ENCODE assay signal across 7 cellular contexts in the genomic region with DNA sequence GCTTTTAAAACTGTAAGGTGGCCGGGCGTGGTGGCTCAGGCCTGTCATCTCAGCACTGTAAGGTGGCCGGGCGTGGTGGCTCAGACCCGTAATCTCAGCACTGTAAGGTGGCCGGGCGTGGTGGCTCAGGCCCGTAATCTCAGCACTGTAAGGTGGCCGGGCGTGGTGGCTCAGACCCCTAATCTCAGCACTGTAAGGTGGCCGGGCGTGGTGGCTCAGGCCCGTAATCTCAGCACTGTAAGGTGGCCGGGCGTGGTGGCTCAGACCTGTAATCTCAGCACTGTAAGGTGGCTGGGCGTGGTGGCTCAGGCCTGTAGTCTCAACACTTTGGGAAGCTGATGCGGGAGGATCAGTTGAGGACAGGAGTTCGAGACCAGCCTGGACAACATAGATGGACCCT. TPM values are rescaled to one million over a fixed set of nuclear protein-coding genes. Genes with fewer than 3 reads are reported as not detected.
A peak's percentile ranks its signal among the peaks of the same experiment; 100 is the strongest.
DNase-seq lines count a peak whose midpoint lies in the region; ATAC-seq and TF ChIP-seq lines count a peak whose summit lies in the region.
"Not testable (repeated sequence)": the region's sequence is repeated elsewhere in the genome, so short reads cannot be mapped to it uniquely, and the experiment has no call there.

No MANE protein-coding gene starts in this region.

- intact Hi-C loops in breast epithelium (cut with DNase I; ENCODE audit: low total_unique reads); left ventricle myocardium superior (cut with micrococcal nuclease); ovary (cut with DNase I); stomach (cut with DNase I; ENCODE audit: low total_unique reads): not testable (repeated sequence)

- whole genome bisulfite sequencing in ovary, 3 donors, result 88 to 91% (median 89%) methylated on average over 18 of the region's 18 CpGs
- 42 to 66% (median 60%) methylated on average over 15 to 18 of the region's 18 CpGs for WGBS in stomach, 5 donors

- H3K4me1 Mint-ChIP-seq in HFFc6 (ENCODE audit: low read depth) (peaks cover 47% of the 10 kb centered on the region), type B pancreatic cell (ENCODE audit: unreplicated experiment) (peaks cover 40% of the 10 kb centered on the region)
- peaks cover 60% of the 10 kb centered on the region for H3K4me1 Mint-ChIP-seq in activated T-cell treated with anti-CD3 and anti-CD28 coated beads, Interleukin-2, amount 50 U/mL, for 72 hours (ENCODE audit: low read depth)

- not testable (repeated sequence) for H3K4me3 Mint-ChIP-seq in HFFc6; activated T-cell treated with anti-CD3 and anti-CD28 coated beads, Interleukin-2, amount 50 U/mL, for 72 hours; type B pancreatic cell

- H3K27ac ChIP-seq in breast epithelium (peak overlapping the region; percentile 92 to 94), ovary (peak overlapping the region; percentile 49 to 93), stomach (peak overlapping the region in 3 of 5 donors; percentile 85 to 87 (median 86))

- H3K9me3 ChIP-seq in breast epithelium, ovary, stomach: not testable (repeated sequence)

- TF ChIP-seq CTCF in HFFc6 (IDR thresholded peaks at IDR 0.05); breast epithelium (IDR thresholded peaks at IDR 0.05); ovary (IDR thresholded peaks at IDR 0.05); stomach (IDR thresholded peaks at IDR 0.05); type B pancreatic cell (conservative IDR thresholded peaks at IDR 0.05): not testable (repeated sequence)

- H3K36me3 Mint-ChIP-seq in HFFc6 (ENCODE audit: low read depth); activated T-cell treated with anti-CD3 and anti-CD28 coated beads, Interleukin-2, amount 50 U/mL, for 72 hours (ENCODE audit: insufficient read depth in 2 of 2); type B pancreatic cell: not testable (repeated sequence)

- TF ChIP-seq EP300 in ovary (IDR thresholded peaks at IDR 0.05); stomach (IDR thresholded peaks at IDR 0.05): not testable (repeated sequence)

- not testable (repeated sequence) for ATAC-seq in activated T-cell treated with anti-CD3 and anti-CD28 coated beads, Interleukin-2, amount 50 U/mL, for 72 hours (replicated peaks in 1 of 2); left ventricle myocardium superior

- peaks cover 5 to 12% of the 10 kb centered on the region in 2 donors for H3K4me1 ChIP-seq in breast epithelium
- peaks cover 31% of the 10 kb centered on the region for H3K4me1 ChIP-seq in ovary (ENCODE audit: insufficient read depth)
- H3K4me1 ChIP-seq in stomach, result peaks cover 42 to 90% (median 68%) of the 10 kb centered on the region in 4 donors

- not testable (repeated sequence) for H3K27me3 ChIP-seq in breast epithelium, ovary, stomach

- H3K27ac Mint-ChIP-seq in HFFc6 (peak overlapping the region; percentile 16), type B pancreatic cell (peak overlapping the region; percentile 65)
- H3K27ac Mint-ChIP-seq in activated T-cell treated with anti-CD3 and anti-CD28 coated beads, Interleukin-2, amount 50 U/mL, for 72 hours, result peak overlapping the region; percentile 13

- H3K9me3 Mint-ChIP-seq in HFFc6; activated T-cell treated with anti-CD3 and anti-CD28 coated beads, Interleukin-2, amount 50 U/mL, for 72 hours; type B pancreatic cell: not testable (repeated sequence)

- not testable (repeated sequence) for H3K36me3 ChIP-seq in breast epithelium, ovary, stomach

- TF ChIP-seq POLR2A in breast epithelium (IDR thresholded peaks at IDR 0.05); ovary (IDR thresholded peaks at IDR 0.05); stomach (IDR thresholded peaks at IDR 0.05): not testable (repeated sequence)

- not testable (repeated sequence) for H3K4me3 ChIP-seq in breast epithelium, ovary, stomach

- not testable (repeated sequence) for DNase-seq in HFFc6; activated T-cell treated with anti-CD3 and anti-CD28 coated beads, Interleukin-2, amount 50 U/mL, for 72 hours; breast epithelium (ENCODE audit: low spot score in 2 of 2); ovary; stomach; type B pancreatic cell (ENCODE audit: extremely low spot score, unreplicated experiment)
- peak; percentile 8 for DNase-seq in left ventricle myocardium superior

- not testable (repeated sequence) for H3K27me3 Mint-ChIP-seq in HFFc6 (ENCODE audit: insufficient read depth); activated T-cell treated with anti-CD3 and anti-CD28 coated beads, Interleukin-2, amount 50 U/mL, for 72 hours (ENCODE audit: low read depth); type B pancreatic cell

RNA-seq across cellular contexts. Expression of a gene that starts 19.5 kb away (rescaled TPM):
- 10 to 100 TPM; 38.6 to 46.3 (median 41.1) TPM for total RNA-seq in HFFc6 (2021; fragmentation: NEBNext Ultra II Directional; extraction: Animal tissue kit (Norgen Biotek cat#: 25700))
- 10 to 100 TPM; 59.9 to 61.0 TPM for total RNA-seq in activated T-cell treated with anti-CD3 and anti-CD28 coated beads, Interleukin-2, amount 50 U/mL, for 72 hours
- 10 to 100 TPM; 25.0 to 48.6 (median 36.7) TPM for total RNA-seq in breast epithelium
- 41.5 TPM for total RNA-seq in left ventricle myocardium superior
- 10 to 100 TPM; 27.2 to 67.6 (median 48.2) TPM for total RNA-seq in ovary
- polyA plus RNA-seq in ovary, result 10 to 100 TPM; 19.1 to 28.8 TPM
- total RNA-seq in stomach, result 10 to 100 TPM; 31.7 to 71.8 (median 36.7) TPM
- 10 to 100 TPM; 12.8 to 15.6 (median 15.0) TPM for polyA plus RNA-seq in stomach
- 59.5 and 75.5 TPM in 2 replicates for total RNA-seq in type B pancreatic cell (ENCODE audit: low replicate concordance)

Comparison
In these comparisons a context has a peak if more than half of its experiments do, and no peak if none do; other contexts are left out.
1. H3K27ac Mint-ChIP-seq: peak in every context shown above with its lines; median percentile 65 in type B pancreatic cell; 16 in HFFc6; 13 in activated T-cell treated with anti-CD3 and anti-CD28 coated beads, Interleukin-2, amount 50 U/mL, for 72 hours.